ENCODE assay signal across 13 cellular contexts in the genomic region with DNA sequence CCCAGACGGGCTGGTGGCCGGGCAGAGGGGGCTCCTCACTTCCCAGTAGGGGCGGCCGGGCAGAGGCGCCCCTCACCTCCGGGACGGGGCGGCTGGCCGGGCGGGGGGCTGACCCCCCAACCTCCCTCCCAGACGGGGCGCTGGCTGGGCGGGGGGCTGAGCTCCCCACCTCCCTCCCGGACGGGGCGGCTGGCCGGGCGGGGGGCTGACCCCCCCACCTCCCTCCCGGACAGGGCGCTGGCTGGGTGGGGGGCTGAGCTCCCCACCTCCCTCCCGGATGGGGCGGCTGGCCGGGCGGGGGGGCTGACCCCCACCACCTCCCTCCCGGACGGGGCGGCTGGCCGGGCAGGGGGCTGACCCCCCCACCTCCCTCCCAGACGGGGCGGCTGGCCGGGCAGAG. TPM values are rescaled to one million over a fixed set of nuclear protein-coding genes. Genes with fewer than 3 reads are reported as not detected.
DNase-seq lines count a peak whose midpoint lies in the region; TF ChIP-seq lines count a peak whose summit lies in the region.
"Not testable (repeated sequence)": the region's sequence is repeated elsewhere in the genome, so short reads cannot be mapped to it uniquely, and the experiment has no call there.
"Had no signal": no experiment of that assay in that cellular context is flagged by ENCODE, and none has a peak within 500 bp of the region (broad histone marks: within the 10 kb centered on the region; RNA-seq: fewer than 3 reads in every experiment).

No MANE protein-coding gene starts in this region.

- H3K4me1 Mint-ChIP-seq in osteocyte (ENCODE audit: unreplicated experiment) = not testable (repeated sequence)

- TF ChIP-seq CTCF in osteocyte (IDR thresholded peaks at IDR 0.05) = not testable (repeated sequence)

- not testable (repeated sequence) for H3K27ac Mint-ChIP-seq in osteocyte (ENCODE audit: unreplicated experiment)

- peaks cover 18% of the 10 kb centered on the region for H3K9me3 Mint-ChIP-seq in osteocyte (ENCODE audit: unreplicated experiment)

- DNase-seq in activated CD8-positive, alpha-beta memory T cell treated with anti-CD3 and anti-CD28 coated beads for 24 hours = peak; percentile 9
- DNase-seq in ecto neural progenitor cell (ENCODE audit: low spot score) (peak; percentile 3), islet precursor cell (peak; percentile 26), osteocyte (ENCODE audit: extremely low spot score, unreplicated experiment) (peak; percentile 57)

- not testable (repeated sequence) for H3K36me3 Mint-ChIP-seq in osteocyte (ENCODE audit: unreplicated experiment)

- H3K4me3 Mint-ChIP-seq in osteocyte (ENCODE audit: unreplicated experiment) = not testable (repeated sequence)

- H3K27me3 Mint-ChIP-seq in osteocyte (ENCODE audit: unreplicated experiment) = peaks cover 18% of the 10 kb centered on the region

RNA-seq across cellular contexts. Expression of a gene that starts 30.1 kb away (rescaled TPM):
- not detected in 2 replicates for total RNA-seq in osteocyte
- total RNA-seq: A673; Caco-2; Calu3; CD4-positive, alpha-beta memory T cell; CD4-positive, alpha-beta T cell; CD4-positive, CD25-positive, alpha-beta regulatory T cell; CD8-positive, alpha-beta memory T cell; CD8-positive, alpha-beta T cell; Daoy had no signal

Comparison
In these comparisons a context has a peak if more than half of its experiments do, and no peak if none do; other contexts are left out.
1. Peak in every context shown above with its lines: DNase-seq.
2. DNase-seq: peak in every context shown above with its lines; median percentile 57 in osteocyte; 26 in islet precursor cell; 9 in activated CD8-positive, alpha-beta memory T cell treated with anti-CD3 and anti-CD28 coated beads for 24 hours; 3 in ecto neural progenitor cell.